ENCODE assay signal across 19 cellular contexts in the genomic region with DNA sequence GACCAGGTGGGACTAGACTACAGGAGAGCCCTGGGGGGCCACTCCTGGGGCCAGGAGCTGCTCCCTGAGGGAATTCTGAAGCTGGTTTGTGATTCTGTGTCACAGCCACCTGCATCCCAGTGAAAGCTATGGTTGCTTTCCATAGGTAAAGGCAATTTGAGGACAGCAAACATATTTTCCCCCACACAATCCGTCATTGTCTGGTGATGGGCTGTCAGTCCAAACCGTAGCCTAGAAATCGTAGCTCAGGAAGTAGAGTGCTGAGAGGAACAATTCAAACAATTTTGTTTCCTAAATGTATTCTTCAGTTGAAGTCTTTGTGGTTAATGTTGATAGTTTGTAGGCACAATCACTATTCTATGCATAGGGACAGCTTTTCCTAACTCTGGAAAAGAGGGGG.
"Had no signal": no experiment of that assay in that cellular context is flagged by ENCODE, and none has a peak within 500 bp of the region (broad histone marks: within the 10 kb centered on the region; RNA-seq: fewer than 3 reads in every experiment).

No MANE protein-coding gene starts in this region.

- DNase-seq: activated CD4-positive, alpha-beta T cell treated with anti-CD3 and anti-CD28 coated beads for 48 hours; activated CD4-positive, alpha-beta T cell treated with anti-CD3 and anti-CD28 coated beads, Interleukin-2, amount 50 U/mL, for 4 hours; activated CD4-positive, CD25-positive, alpha-beta regulatory T cell treated with anti-CD3 and anti-CD28 coated beads, Interleukin-2, amount 50 U/mL, for 72 hours; activated CD8-positive, alpha-beta memory T cell treated with anti-CD3 and anti-CD28 coated beads, Interleukin-2, amount 50 U/mL, for 48 hours; activated CD8-positive, alpha-beta T cell treated with anti-CD3 and anti-CD28 coated beads, Interleukin-2, amount 10 ng/mL, durations not matched to agents 7 days and 5 days; activated naive CD4-positive, alpha-beta T cell treated with anti-CD3 and anti-CD28 coated beads, Interleukin-2, amount 50 U/mL, for 16 hours; activated T-cell treated with anti-CD3 and anti-CD28 coated beads, Interleukin-2, amount 50 U/mL, for 1 hour; aorta; caudate nucleus; colonic mucosa; MG63; MV-4-11; NCI-H1436; NCI-H187 treated with DMSO at 0.1 percent for 48 hours; NCI-H446 treated with DMSO at 0.1 percent for 48 hours; NCI-H526 treated with DMSO at 0.1 percent for 48 hours; SHP77 treated with DMSO at 0.1 percent for 48 hours had no signal

- H3K9me3 ChIP-seq: breast epithelium, colonic mucosa, MG63 had no signal

- H3K27ac ChIP-seq: breast epithelium had no signal

- H3K27me3 ChIP-seq: breast epithelium, colonic mucosa, MG63 had no signal

- ATAC-seq: activated CD8-positive, alpha-beta T cell treated with anti-CD3 and anti-CD28 coated beads, Interleukin-2, amount 10 ng/mL, durations not matched to agents 7 days and 5 days; WTC11 had no signal

- H3K4me1 ChIP-seq: breast epithelium had no signal

- H3K4me3 ChIP-seq: breast epithelium, colonic mucosa, MG63 had no signal

- H3K36me3 ChIP-seq: breast epithelium, colonic mucosa, MG63 had no signal
